18 cellular contexts compared by ENCODE assay signal in the genomic region with DNA sequence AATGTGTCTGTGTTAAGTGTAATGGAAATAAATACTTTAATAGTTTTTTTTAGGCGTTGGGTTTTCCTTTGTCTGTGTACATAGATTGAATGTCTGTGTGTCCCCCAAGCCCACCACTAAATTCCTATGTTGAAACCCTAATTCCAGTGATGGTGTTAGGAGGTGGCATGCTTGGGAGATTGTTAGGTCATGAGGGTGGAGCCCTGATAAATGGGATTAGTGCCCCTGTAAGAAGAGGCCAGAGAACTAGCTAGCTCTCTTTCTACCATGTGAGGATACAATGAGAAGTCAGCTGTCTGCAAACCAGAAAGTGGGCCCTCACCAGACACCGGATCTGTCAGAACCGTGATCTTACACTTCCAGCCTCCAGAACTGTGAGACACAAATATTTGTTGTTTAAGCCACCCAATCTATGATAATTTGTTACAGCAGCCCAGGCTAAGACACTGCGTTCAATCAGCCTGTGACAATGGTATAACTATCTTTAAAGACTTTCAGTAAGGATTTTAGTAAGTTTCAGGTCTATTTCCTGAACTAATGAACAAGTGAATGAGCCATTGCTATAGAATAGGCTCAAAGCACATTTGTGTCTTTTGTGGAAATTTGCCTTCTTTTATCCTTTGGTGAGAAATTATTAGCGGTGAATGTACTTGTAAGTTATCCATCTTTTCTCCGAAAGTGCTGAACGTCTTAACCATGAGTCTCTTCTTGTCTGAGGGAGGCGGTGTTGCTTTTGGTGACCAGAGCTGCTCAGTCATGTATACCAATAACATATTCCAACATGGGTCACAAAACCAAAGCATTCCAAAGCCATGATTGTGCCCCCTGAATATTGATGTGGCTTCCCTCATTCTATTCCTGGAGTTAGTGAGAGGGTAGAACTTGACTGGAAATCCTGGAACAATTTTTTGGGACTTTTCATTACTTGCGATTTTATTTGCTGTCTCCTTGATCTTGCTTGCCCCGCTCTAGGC. TPM values are rescaled to one million over a fixed set of nuclear protein-coding genes. Genes with fewer than 3 reads are reported as not detected.
A peak's percentile ranks its signal among the peaks of the same experiment; 100 is the strongest.
DNase-seq lines count a peak whose midpoint lies in the region; ATAC-seq and TF ChIP-seq lines count a peak whose summit lies in the region.
"Had no signal": no experiment of that assay in that cellular context is flagged by ENCODE, and none has a peak within 500 bp of the region (broad histone marks: within the 10 kb centered on the region; RNA-seq: fewer than 3 reads in every experiment).

No MANE protein-coding gene starts in this region.

- no peaks in the 10 kb centered on the region for H3K27me3 ChIP-seq in liver (ENCODE audit: control insufficient read depth in 4 of 4, insufficient read depth in 4 of 4, low read length in 3 of 4)
- H3K27me3 ChIP-seq in heart right ventricle: no peaks in the 10 kb centered on the region

- H3K4me1 ChIP-seq in liver (ENCODE audit: control insufficient read depth in 4 of 4, insufficient read depth in 4 of 4, low read length in 3 of 4) (peaks cover 12 to 66% (median 55%) of the 10 kb centered on the region in 4 donors), heart right ventricle (peaks cover 0 to 41% (median 9%) of the 10 kb centered on the region in 9 donors)

- no peak for ATAC-seq in heart right ventricle
- ATAC-seq in natural killer cell: no peak
- ATAC-seq: naive thymus-derived CD8-positive, alpha-beta T cell; right cardiac atrium had no signal

- intact Hi-C loops in heart right ventricle (cut with DNase I): no loop called here
- intact Hi-C loops in natural killer cell (cut with micrococcal nuclease): no loop called here

- TF ChIP-seq RAD21 in liver (IDR thresholded peaks at IDR 0.05): no peak

- H3K27ac ChIP-seq in liver (ENCODE audit: low read depth in 1 of 2, low read length in 2 of 2) (peak overlapping the region; percentile 33 to 34), heart right ventricle (no peak overlapping the region)
- H3K27ac ChIP-seq: left ventricle myocardium inferior, SK-N-MC had no signal

- no peaks in the 10 kb centered on the region for H3K9me3 ChIP-seq in liver (ENCODE audit: control insufficient read depth in 4 of 4, low read length in 3 of 4)
- H3K9me3 ChIP-seq in heart right ventricle: no peaks in the 10 kb centered on the region
- H3K9me3 ChIP-seq: left ventricle myocardium inferior had no signal

- no peak overlapping the region for H3K9ac ChIP-seq in liver (ENCODE audit: low read depth in 1 of 2, low read length in 2 of 2)

- H3K4me3 Mint-ChIP-seq in mesothelial cell of epicardium (no peak overlapping the region), natural killer cell (no peak overlapping the region)
- H3K4me3 Mint-ChIP-seq: activated naive CD8-positive, alpha-beta T cell; naive thymus-derived CD8-positive, alpha-beta T cell had no signal

- H3K4me3 ChIP-seq in liver (ENCODE audit: low read depth in 1 of 3, low read length in 3 of 3): no peak overlapping the region
- H3K4me3 ChIP-seq in heart right ventricle: no peak overlapping the region
- H3K4me3 ChIP-seq: left ventricle myocardium inferior, SK-N-MC had no signal

- H3K27ac Mint-ChIP-seq in mesothelial cell of epicardium (no peak overlapping the region), natural killer cell (no peak overlapping the region)
- H3K27ac Mint-ChIP-seq: activated naive CD8-positive, alpha-beta T cell; naive thymus-derived CD8-positive, alpha-beta T cell had no signal

- no peaks in the 10 kb centered on the region for H3K36me3 Mint-ChIP-seq in mesothelial cell of epicardium
- H3K36me3 Mint-ChIP-seq in natural killer cell: no peaks in the 10 kb centered on the region
- H3K36me3 Mint-ChIP-seq: naive thymus-derived CD8-positive, alpha-beta T cell had no signal

- H3K27me3 Mint-ChIP-seq in mesothelial cell of epicardium (ENCODE audit: low read depth): no peaks in the 10 kb centered on the region
- peaks cover 5 to 8% of the 10 kb centered on the region in 2 donors for H3K27me3 Mint-ChIP-seq in natural killer cell (ENCODE audit: low read depth in 2 of 2)
- H3K27me3 Mint-ChIP-seq: activated naive CD8-positive, alpha-beta T cell had no signal

- no peak for TF ChIP-seq CTCF in liver (IDR thresholded peaks at IDR 0.05; ENCODE audit: low read depth, low read length, missing input control)
- TF ChIP-seq CTCF in heart right ventricle (IDR thresholded peaks at IDR 0.05): no peak
- TF ChIP-seq CTCF in mesothelial cell of epicardium (IDR thresholded peaks at IDR 0.05; ENCODE audit: unreplicated experiment): no peak
- TF ChIP-seq CTCF in natural killer cell (IDR thresholded peaks at IDR 0.05): no peak

- H3K4me1 Mint-ChIP-seq in mesothelial cell of epicardium: peaks cover 12% of the 10 kb centered on the region
- no peaks in the 10 kb centered on the region for H3K4me1 Mint-ChIP-seq in natural killer cell
- H3K4me1 Mint-ChIP-seq: naive thymus-derived CD8-positive, alpha-beta T cell had no signal

- peak; percentile 14 for DNase-seq in A172 (ENCODE audit: low spot score)
- DNase-seq in ELR (ENCODE audit: low read depth): peak; percentile 84
- peak; percentile 92 for DNase-seq in astrocyte of the hippocampus (ENCODE audit: low read depth, low spot score)
- no peak for DNase-seq in heart right ventricle
- no peak for DNase-seq in mesothelial cell of epicardium (ENCODE audit: low spot score in 2 of 2, unreplicated experiment in 2 of 2)
- DNase-seq in natural killer cell: no peak
- no peak for DNase-seq in ACHN
- DNase-seq: cerebellar nuclear complex; DMS153; Karpas-422; left ventricle myocardium inferior; naive thymus-derived CD8-positive, alpha-beta T cell; NCI-H146; right cardiac atrium; stimulated activated naive CD4-positive, alpha-beta T cell treated with Interleukin-2 at 50 U/mL for 16 hours had no signal

- H3K36me3 ChIP-seq in liver (ENCODE audit: control insufficient read depth in 4 of 4, insufficient read depth in 3 of 4, low read depth in 1 of 4, low read length in 3 of 4) (peaks cover 0 to 2% (median under 1%) of the 10 kb centered on the region in 4 donors), heart right ventricle (peaks cover 0 to 7% (median 0%) of the 10 kb centered on the region in 9 donors)
- H3K36me3 ChIP-seq: left ventricle myocardium inferior had no signal

- no peaks in the 10 kb centered on the region for H3K9me3 Mint-ChIP-seq in mesothelial cell of epicardium
- H3K9me3 Mint-ChIP-seq in natural killer cell: no peaks in the 10 kb centered on the region
- H3K9me3 Mint-ChIP-seq: naive thymus-derived CD8-positive, alpha-beta T cell had no signal

- in situ Hi-C loops in ACHN (cut with HindIII; ENCODE audit: low pct_ligation_motif_present, low pct_unique_long_range_greater_than_20kb, low sequenced_read_pairs): no loop called here

- WGBS in liver: 97% methylated on average over 10 of the region's 10 CpGs
- WGBS in heart right ventricle, 2 donors: 94 to 97% methylated on average over 10 of the region's 10 CpGs

TF ChIP-seq in liver, 16 proteins besides CTCF, POLR2A, EP300 and RAD21:
- TF ChIP-seq FOXA2 (IDR thresholded peaks at IDR 0.05): no peak
- TF ChIP-seq TAF1 (conservative IDR thresholded peaks at IDR 0.05): no peak
- no peak for TF ChIP-seq REST (IDR thresholded peaks at IDR 0.05)
- TF ChIP-seq RXRA (IDR thresholded peaks at IDR 0.05): no peak
TF ChIP-seq in liver: peak in this region for 0.

RNA-seq across cellular contexts. Expression of gene IL1R1, which starts 29.6 kb away (rescaled TPM):
- 1.7 and 2.6 TPM in 2 replicates for total RNA-seq in A172 (2014; rRNA removed; shearing (Covaris generic))
- total RNA-seq in liver (10 to 100 TPM; 20.7 to 49.3 TPM), heart right ventricle (10 to 100 TPM in 9 of 10 donors, 1 to 10 TPM in 1; 5.7 to 47.0 (median 17.6) TPM), mesothelial cell of epicardium (10.8 to 13.6 TPM (median 13.3 TPM) in 3 replicates), natural killer cell (1 to 10 TPM in 1 of 3 donors, under 1 TPM in 2; 0.45 to 3.1 (median 0.68) TPM)
- polyA plus RNA-seq in liver (10 to 100 TPM; 14.0 to 38.2 TPM), heart right ventricle (10 to 100 TPM; 22.0 to 28.7 TPM)
- polyA plus RNA-seq: naive thymus-derived CD8-positive, alpha-beta T cell had no signal

Comparison
In these comparisons a context has a peak if more than half of its experiments do, and no peak if none do; other contexts are left out.
1. DNase-seq: peak in A172 (single experiment), ELR (single experiment) and astrocyte of the hippocampus (single experiment); none in heart right ventricle (0 of 2), mesothelial cell of epicardium (0 of 2), natural killer cell (single experiment) and ACHN (single experiment).
2. H3K27ac ChIP-seq: peak in liver (2 of 2); none in heart right ventricle (0 of 10).